In the genomic region with DNA sequence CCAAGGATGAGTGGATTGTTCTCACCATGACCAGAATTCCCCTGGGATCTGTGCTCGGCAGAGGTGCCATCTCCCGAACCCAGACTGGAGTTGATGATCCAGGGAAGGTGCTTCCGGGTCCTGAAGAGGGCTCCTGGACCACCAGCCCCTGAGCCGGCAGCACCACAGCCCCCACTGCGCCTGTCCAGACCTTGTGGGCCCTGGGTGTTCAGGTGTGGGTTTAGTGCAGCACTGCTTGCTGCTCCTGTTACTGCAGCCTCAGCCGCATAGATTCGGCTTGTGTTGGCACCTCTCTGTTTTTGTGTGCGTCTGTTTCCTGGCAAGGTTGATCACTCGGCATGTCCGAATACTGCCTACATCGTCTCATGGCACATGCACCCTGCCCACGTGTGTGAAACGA, we compare ENCODE assay signal across 1 cellular context.
TF ChIP-seq lines count a peak whose summit lies in the region.

No MANE protein-coding gene starts in this region.

TF ChIP-seq in HepG2, 621 proteins besides CTCF, POLR2A, EP300 and RAD21:
- TF ChIP-seq NFE2L1 (CRISPR knock-in tag; IDR thresholded peaks at IDR 0.05; ENCODE audit: borderline replicate concordance), result no peak
- TF ChIP-seq ZNF281 (CRISPR knock-in tag; IDR thresholded peaks at IDR 0.05; ENCODE audit: borderline replicate concordance), result no peak
- TF ChIP-seq MNT (IDR thresholded peaks at IDR 0.05), result peak; percentile 45
